25 cellular contexts compared by ENCODE assay signal in genomic region chr12:58316926-58317325, GRCh38.
DNase-seq lines count a peak whose midpoint lies in the region; ATAC-seq, FAIRE-seq and TF ChIP-seq lines count a peak whose summit lies in the region.
"Had no signal": no experiment of that assay in that cellular context is flagged by ENCODE, and none has a peak within 500 bp of the region (broad histone marks: within the 10 kb centered on the region; RNA-seq: fewer than 3 reads in every experiment).

No MANE protein-coding gene starts in this region.

- H3K4me2 ChIP-seq in H1 (ENCODE audit: insufficient read depth in 1 of 2, low read depth in 2 of 2, low read length in 2 of 2) = no peak overlapping the region
- no peak overlapping the region for H3K4me2 ChIP-seq in osteoblast (ENCODE audit: insufficient read depth, low read length)
- H3K4me2 ChIP-seq in hepatocyte = no peak overlapping the region
- H3K4me2 ChIP-seq: BLaER1 had no signal

- H3K4me1 ChIP-seq in H1 (replicated peaks in 1 of 4; ENCODE audit: control insufficient read depth in 3 of 4, insufficient read depth in 4 of 4, low read length in 3 of 4) (no peaks in the 10 kb centered on the region), osteoblast (ENCODE audit: insufficient read depth, low read length) (peaks cover 25% of the 10 kb centered on the region), hepatocyte (ENCODE audit: insufficient read depth) (no peaks in the 10 kb centered on the region)
- H3K4me1 ChIP-seq: BE2C, BLaER1 had no signal

- no peak for FAIRE-seq in H1 (lab: Jason Lieb, UNC)
- FAIRE-seq: A204.1, GM12878, GM12892, GM18507 had no signal

- H3K36me3 ChIP-seq in H1 (ENCODE audit: control insufficient read depth in 2 of 4, insufficient read depth in 4 of 4, low read length in 3 of 4) = no peaks in the 10 kb centered on the region
- H3K36me3 ChIP-seq in osteoblast (ENCODE audit: insufficient read depth, low read length) = no peaks in the 10 kb centered on the region
- H3K36me3 ChIP-seq in hepatocyte (replicated peaks; ENCODE audit: insufficient read depth, low read depth) = no peaks in the 10 kb centered on the region
- H3K36me3 ChIP-seq: BE2C, BLaER1 had no signal

- H2AFZ ChIP-seq in H1 (ENCODE audit: low read length) = no peak overlapping the region
- H2AFZ ChIP-seq in osteoblast (ENCODE audit: low read length) = no peak overlapping the region
- no peak overlapping the region for H2AFZ ChIP-seq in hepatocyte

- no peak overlapping the region for H3K14ac ChIP-seq in H1 (ENCODE audit: insufficient read length)

- no peak overlapping the region for H2BK120ac ChIP-seq in H1 (replicated peaks; ENCODE audit: low read depth, low read length)

- H2BK15ac ChIP-seq in H1 (ENCODE audit: low read length) = no peak overlapping the region

- no peak overlapping the region for H2BK12ac ChIP-seq in H1 (ENCODE audit: low read depth, low read length)

- H2BK5ac ChIP-seq in H1 (ENCODE audit: low read depth, low read length) = no peak overlapping the region

- H3K9ac ChIP-seq in H1 (replicated peaks in 1 of 4; ENCODE audit: extremely low read depth in 1 of 4, low read depth in 3 of 4, low read length in 3 of 4) = no peak overlapping the region
- H3K9ac ChIP-seq: BLaER1 had no signal

- CTCF ChIA-PET in H1 (lab: Charles Lee; ENCODE audit: partially characterized antibody) = no interaction called here

- TF ChIP-seq RAD21 in H1 (IDR thresholded peaks at IDR 0.05 in 1 of 2, conservative IDR thresholded peaks at IDR 0.05 in 1 of 2; ENCODE audit: low read depth in 2 of 2, low read length in 2 of 2) = no peak

- WGBS in H1 (ENCODE audit: extremely low coverage in 1 of 2, insufficient coverage in 1 of 2, insufficient read length in 1 of 2, insufficient replicate concordance in 2 of 2, low coverage in 1 of 2, low lambda C conversion rate in 2 of 2, missing lambda C conversion rate in 1 of 2), 2 experiments = 96% methylated on average over 2 of the region's 2 CpGs; no CpG with 5 or more reads in 1 of the 2 experiments
- WGBS in hepatocyte (ENCODE audit: low lambda C conversion rate, missing lambda C conversion rate) = 91% methylated on average over 2 of the region's 2 CpGs

- H3K9me3 ChIP-seq in H1 (ENCODE audit: insufficient read depth in 2 of 2, low read depth in 1 of 2, low read length in 1 of 2) (peaks cover 3 to 10% of the 10 kb centered on the region in 2 experiments; a peak in 2 of 4 replicates), osteoblast (ENCODE audit: low read depth, low read length) (no peaks in the 10 kb centered on the region), hepatocyte (ENCODE audit: low read depth) (no peaks in the 10 kb centered on the region)
- H3K9me3 ChIP-seq: BE2C had no signal

- no peaks in the 10 kb centered on the region for H4K20me1 ChIP-seq in H1 (replicated peaks in 1 of 2; ENCODE audit: control insufficient read depth in 1 of 2, insufficient read depth in 2 of 2, low read length in 2 of 2)
- H4K20me1 ChIP-seq in osteoblast (ENCODE audit: insufficient read depth, low read length) = no peaks in the 10 kb centered on the region
- H4K20me1 ChIP-seq in hepatocyte (ENCODE audit: insufficient read depth, poor library complexity, severe bottlenecking) = no peaks in the 10 kb centered on the region
- H4K20me1 ChIP-seq: BLaER1 had no signal

- TF ChIP-seq CTCF in H1 (IDR thresholded peaks at IDR 0.05; ENCODE audit: control extremely low read depth in 1 of 3, insufficient read depth in 1 of 3, low read depth in 1 of 3, low read length in 3 of 3) (no peak), foreskin fibroblast (IDR thresholded peaks at IDR 0.05; ENCODE audit: low read depth, low read length) (no peak), osteoblast (IDR thresholded peaks at IDR 0.05; ENCODE audit: extremely low read depth, low read depth, low read length) (no peak), hepatocyte (IDR thresholded peaks at IDR 0.05; ENCODE audit: poor library complexity) (no peak)

- H3K4ac ChIP-seq in H1 (replicated peaks; ENCODE audit: insufficient read length, low read depth, low read length) = no peak overlapping the region

- H2AK5ac ChIP-seq in H1 (ENCODE audit: low read depth, low read length) = 0 out of 2 replicates have a peak overlapping the region, but pooled peaks have one; percentile 24

- no peak overlapping the region for H4K8ac ChIP-seq in H1 (ENCODE audit: extremely low read depth, insufficient read depth, low read length)

- H3K27me3 ChIP-seq in H1 (replicated peaks in 1 of 4; ENCODE audit: control insufficient read depth in 3 of 4, extremely low read depth in 1 of 4, insufficient read depth in 3 of 4, low read length in 3 of 4) = no peaks in the 10 kb centered on the region
- H3K27me3 ChIP-seq in osteoblast (ENCODE audit: insufficient read depth, low read length) = no peaks in the 10 kb centered on the region
- H3K27me3 ChIP-seq in hepatocyte = no peaks in the 10 kb centered on the region
- H3K27me3 ChIP-seq: BE2C, BLaER1 had no signal

- no peak overlapping the region for H3K23ac ChIP-seq in H1 (ENCODE audit: insufficient read length)

- H4K5ac ChIP-seq in H1 (ENCODE audit: insufficient read length, low read depth, low read length) = no peak overlapping the region

- H3K18ac ChIP-seq in H1 (ENCODE audit: extremely low read depth, low read length) = no peak overlapping the region

- POLR2A ChIA-PET in H1 (lab: Charles Lee; ENCODE audit: partially characterized antibody) = no interaction called here

- no peak overlapping the region for H3K27ac ChIP-seq in H1 (ENCODE audit: low read depth, low read length)
- no peak overlapping the region for H3K27ac ChIP-seq in osteoblast (ENCODE audit: low read depth, low read length)
- H3K27ac ChIP-seq in hepatocyte = no peak overlapping the region
- H3K27ac ChIP-seq: BLaER1 had no signal

- DNase-seq in H1 (ENCODE audit: low read depth in 1 of 2, low spot score in 2 of 2) = no peak
- peak; percentile 24 to 68 for DNase-seq in foreskin fibroblast
- peak; percentile 10 for DNase-seq in osteoblast (ENCODE audit: insufficient read length, low spot score, missing footprints)
- no peak for DNase-seq in stimulated activated naive CD8-positive, alpha-beta T cell treated with anti-CD3 and anti-CD28 coated beads, Interleukin-15, Interleukin-2, amounts not matched to agents 100 U/mL and 50 U/mL, for 24 hours
- no peak for DNase-seq in hepatocyte (ENCODE audit: low spot score)
- DNase-seq: 8988T; ACHN; BE2C; C1 segment of cervical spinal cord; CD4-positive, alpha-beta memory T cell; CD4-positive, CD25-positive, alpha-beta regulatory T cell; CD8-positive, alpha-beta memory T cell; COR-L47; DMS 273 treated with DMSO at 0.1 percent for 48 hours; DMS153; DMS79; DND-41; EL; GDM1 had no signal

- H3K56ac ChIP-seq in H1 (replicated peaks; ENCODE audit: insufficient read length, low read depth, low read length) = no peak overlapping the region

- H4K91ac ChIP-seq in H1 (replicated peaks; ENCODE audit: insufficient read length, low read length) = no peak overlapping the region

- H3K23me2 ChIP-seq in H1 (ENCODE audit: low read depth, low read length) = no peaks in the 10 kb centered on the region

- H3K79me1 ChIP-seq in H1 (ENCODE audit: low read depth, low read length) = no peaks in the 10 kb centered on the region

- ATAC-seq in stimulated activated naive CD8-positive, alpha-beta T cell treated with anti-CD3 and anti-CD28 coated beads, Interleukin-15, Interleukin-2, amounts not matched to agents 100 U/mL and 50 U/mL, for 24 hours = no peak
- ATAC-seq in GM19328 (IDR thresholded peaks at IDR 0.05; ENCODE audit: unreplicated experiment) = no peak
- ATAC-seq: GM12878 had no signal

- no peak overlapping the region for H3K4me3 ChIP-seq in H1 (ENCODE audit: extremely low read depth in 1 of 4, insufficient read depth in 2 of 4, low read depth in 3 of 4, low read length in 4 of 4)
- no peak overlapping the region for H3K4me3 ChIP-seq in foreskin fibroblast (ENCODE audit: low read depth in 1 of 2, low read length in 2 of 2)
- no peak overlapping the region for H3K4me3 ChIP-seq in osteoblast (ENCODE audit: insufficient read depth, low read length)
- H3K4me3 ChIP-seq in hepatocyte = no peak overlapping the region
- H3K4me3 ChIP-seq: BLaER1, GM12878 had no signal

- H3K79me2 ChIP-seq in H1 (ENCODE audit: control insufficient read depth in 1 of 2, insufficient read depth in 2 of 2, low read length in 2 of 2) = no peaks in the 10 kb centered on the region
- H3K79me2 ChIP-seq in osteoblast (ENCODE audit: insufficient read depth, low read length) = no peaks in the 10 kb centered on the region
- no peaks in the 10 kb centered on the region for H3K79me2 ChIP-seq in hepatocyte

- H3K9me2 ChIP-seq in hepatocyte (replicated peaks; ENCODE audit: insufficient read depth) = no peaks in the 10 kb centered on the region

- no peak for TF ChIP-seq EP300 in H1 (IDR thresholded peaks at IDR 0.05; ENCODE audit: borderline replicate concordance in 1 of 2, low read depth in 2 of 2, low read length in 2 of 2)

- H2BK20ac ChIP-seq in H1 (ENCODE audit: low read length) = no peak overlapping the region

- no peak for TF ChIP-seq POLR2A in H1 (IDR thresholded peaks at IDR 0.05; ENCODE audit: control extremely low read depth in 1 of 2, low read depth in 2 of 2, low read length in 2 of 2)

TF ChIP-seq in H1, 55 proteins besides CTCF, POLR2A, EP300 and RAD21 (continues in another document):
- TF ChIP-seq BRCA1 (IDR thresholded peaks at IDR 0.05; ENCODE audit: low read depth, low read length) = no peak
- TF ChIP-seq SP2 (IDR thresholded peaks at IDR 0.05; ENCODE audit: low read length) = no peak
- TF ChIP-seq SP4 (IDR thresholded peaks at IDR 0.05; ENCODE audit: low read length) = no peak
- TF ChIP-seq TEAD4 (IDR thresholded peaks at IDR 0.05; ENCODE audit: low read depth, low read length) = no peak
- no peak for TF ChIP-seq POLR2AphosphoS5 (IDR thresholded peaks at IDR 0.05; ENCODE audit: low read depth, low read length)

Comparison
In these comparisons a context has a peak if more than half of its experiments do, and no peak if none do; other contexts are left out.
1. DNase-seq: peak in foreskin fibroblast (2 of 2) and osteoblast (single experiment); none in H1 (0 of 2), stimulated activated naive CD8-positive, alpha-beta T cell treated with anti-CD3 and anti-CD28 coated beads, Interleukin-15, Interleukin-2, amounts not matched to agents 100 U/mL and 50 U/mL, for 24 hours (single experiment) and hepatocyte (single experiment).